In the genomic region with DNA sequence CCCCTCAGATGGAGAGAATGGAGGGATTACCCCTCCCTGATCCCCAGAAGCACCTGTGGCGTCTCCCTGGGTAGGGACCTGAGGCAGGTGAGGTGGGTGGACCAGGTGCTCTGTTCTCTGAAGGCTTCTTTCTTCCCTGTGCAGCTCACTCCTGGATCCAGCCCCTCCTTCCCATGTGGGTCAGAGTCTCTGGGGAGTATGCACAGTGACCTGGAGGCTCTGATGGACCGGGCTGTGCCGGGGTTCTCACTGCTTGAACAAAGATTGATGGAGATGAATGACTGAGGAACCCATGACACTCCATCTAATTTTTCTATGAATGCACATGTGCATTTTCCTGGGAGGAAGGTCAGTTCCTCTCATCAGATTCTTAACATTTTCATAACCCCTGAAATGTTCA, we compare ENCODE assay signal across 28 cellular contexts.
"Had no signal": no experiment of that assay in that cellular context is flagged by ENCODE, and none has a peak within 500 bp of the region (broad histone marks: within the 10 kb centered on the region; RNA-seq: fewer than 3 reads in every experiment).

No MANE protein-coding gene starts in this region.

- H3K4me1 Mint-ChIP-seq: activated CD4-positive, alpha-beta T cell treated with anti-CD3 and anti-CD28 coated beads, Interleukin-2, amount 10 ng/mL, durations not matched to agents 24 days and 14 days; activated naive CD4-positive, alpha-beta T cell treated with anti-CD3 and anti-CD28 coated beads, Interleukin-2, amount 10 ng/mL, durations not matched to agents 7 days and 5 days; activated naive CD8-positive, alpha-beta T cell treated with anti-CD3 and anti-CD28 coated beads for 36 hours had no signal

- ATAC-seq: activated CD8-positive, alpha-beta T cell treated with anti-CD3 and anti-CD28 coated beads, Interleukin-2, amount 10 ng/mL, durations not matched to agents 7 days and 5 days; Panc1 had no signal

- H3K27ac ChIP-seq: ascending aorta, SJSA1 had no signal

- H3K36me3 Mint-ChIP-seq: activated naive CD4-positive, alpha-beta T cell treated with anti-CD3 and anti-CD28 coated beads, Interleukin-2, amount 10 ng/mL, durations not matched to agents 7 days and 5 days had no signal

- H3K4me3 ChIP-seq: ascending aorta, MG63, SJSA1 had no signal

- H3K27me3 ChIP-seq: ascending aorta, MG63, SJSA1 had no signal

- H3K36me3 ChIP-seq: ascending aorta, MG63, SJSA1 had no signal

- H3K4me1 ChIP-seq: ascending aorta, SJSA1 had no signal

- H3K4me3 Mint-ChIP-seq: activated CD4-positive, alpha-beta T cell treated with anti-CD3 and anti-CD28 coated beads, Interleukin-2, amount 10 ng/mL, durations not matched to agents 24 days and 14 days; activated CD8-positive, alpha-beta T cell treated with anti-CD3 and anti-CD28 coated beads, Interleukin-2, amount 10 ng/mL, durations not matched to agents 7 days and 5 days; activated naive CD4-positive, alpha-beta T cell treated with anti-CD3 and anti-CD28 coated beads, Interleukin-2, amount 10 ng/mL, durations not matched to agents 7 days and 5 days; activated naive CD8-positive, alpha-beta T cell treated with anti-CD3 and anti-CD28 coated beads for 36 hours; activated T-cell treated with anti-CD3 and anti-CD28 coated beads, Interleukin-2, amount 50 U/mL, for 24 hours; T-helper 1 cell treated with Interleukin-12 subunit alpha and Interleukin-12 subunit beta and Interleukin-4 antibody, amounts not matched to agents 30 μg/mL and 1 μg/mL, for 36 hours; T-helper 2 cell treated with Interferon-gamma antibody and Interleukin-4, amounts not matched to agents 5 μg/mL and 100 μg/mL, for 36 hours had no signal

- DNase-seq: activated CD4-positive, alpha-beta T cell treated with anti-CD3 and anti-CD28 coated beads, Interleukin-2, amount 10 ng/mL, durations not matched to agents 24 days and 14 days; activated CD4-positive, alpha-beta T cell treated with anti-CD3 and anti-CD28 coated beads, Interleukin-2, amount 50 U/mL, for 4 hours; activated CD8-positive, alpha-beta T cell treated with anti-CD3 and anti-CD28 coated beads, Interleukin-2, amount 10 ng/mL, durations not matched to agents 7 days and 5 days; activated naive CD4-positive, alpha-beta T cell treated with anti-CD3 and anti-CD28 coated beads, Interleukin-2, amount 10 ng/mL, durations not matched to agents 7 days and 5 days; activated naive CD8-positive, alpha-beta T cell treated with anti-CD3 and anti-CD28 coated beads for 36 hours; activated T-cell treated with anti-CD3 and anti-CD28 coated beads, Interleukin-2, amount 50 U/mL, for 24 hours; amniotic stem cell; Kasumi-1; KG1; MG63; NCI-H1048; NCI-H1105 treated with DMSO at 0.1 percent for 48 hours; NCI-H1436; NCI-H1694; NCI-H1930; NCI-H2081 treated with DMSO at 0.1 percent for 48 hours; NCI-H226; NCI-H446 treated with DMSO at 0.1 percent for 48 hours; NCI-H524; SHP77 treated with DMSO at 0.1 percent for 48 hours; SK-N-SH had no signal

- H3K9me3 ChIP-seq: ascending aorta, SJSA1, SK-N-SH had no signal

- FAIRE-seq: TTC549 had no signal

- H3K27me3 Mint-ChIP-seq: activated CD4-positive, alpha-beta T cell treated with anti-CD3 and anti-CD28 coated beads, Interleukin-2, amount 10 ng/mL, durations not matched to agents 24 days and 14 days; activated naive CD4-positive, alpha-beta T cell treated with anti-CD3 and anti-CD28 coated beads, Interleukin-2, amount 10 ng/mL, durations not matched to agents 7 days and 5 days; activated naive CD8-positive, alpha-beta T cell treated with anti-CD3 and anti-CD28 coated beads for 36 hours; activated T-cell treated with anti-CD3 and anti-CD28 coated beads, Interleukin-2, amount 50 U/mL, for 24 hours had no signal

- H3K27ac Mint-ChIP-seq: activated CD4-positive, alpha-beta T cell treated with anti-CD3 and anti-CD28 coated beads, Interleukin-2, amount 10 ng/mL, durations not matched to agents 24 days and 14 days; activated CD8-positive, alpha-beta T cell treated with anti-CD3 and anti-CD28 coated beads, Interleukin-2, amount 10 ng/mL, durations not matched to agents 7 days and 5 days; activated naive CD4-positive, alpha-beta T cell treated with anti-CD3 and anti-CD28 coated beads, Interleukin-2, amount 10 ng/mL, durations not matched to agents 7 days and 5 days; activated naive CD8-positive, alpha-beta T cell treated with anti-CD3 and anti-CD28 coated beads for 36 hours; activated T-cell treated with anti-CD3 and anti-CD28 coated beads, Interleukin-2, amount 50 U/mL, for 24 hours; activated T-helper 2 cell treated with anti-CD3 and anti-CD28 coated beads, Interferon-gamma antibody, Interleukin-2, Interleukin-4, amounts not matched to agents 10 μg/mL and 5 μg/mL and 100 μg/mL, durations not matched to agents 14 hours and 24 hours and 36 hours; T-helper 1 cell treated with Interleukin-12 subunit alpha and Interleukin-12 subunit beta and Interleukin-4 antibody, amounts not matched to agents 30 μg/mL and 1 μg/mL, for 36 hours; T-helper 2 cell treated with Interferon-gamma antibody and Interleukin-4, amounts not matched to agents 5 μg/mL and 100 μg/mL, for 36 hours had no signal
